Comparison of ENCODE assay signal across 1 cellular context in genomic region chr11:47431356-47432083, GRCh38.
TF ChIP-seq lines count a peak whose summit lies in the region.

No MANE protein-coding gene starts in this region.

TF ChIP-seq in HepG2, 621 proteins besides CTCF, POLR2A, EP300 and RAD21 (continued from another document and continues in another):
- TF ChIP-seq HNF1A (IDR thresholded peaks at IDR 0.05; ENCODE audit: low read depth) (no peak), HNF1A (CRISPR knock-in tag; IDR thresholded peaks at IDR 0.05; ENCODE audit: borderline replicate concordance) (no peak), CSRNP2 (CRISPR knock-in tag; conservative IDR thresholded peaks at IDR 0.05; ENCODE audit: low read depth) (no peak), SETDB1 (CRISPR knock-in tag; IDR thresholded peaks at IDR 0.05; ENCODE audit: borderline replicate concordance) (no peak), ZMAT3 (CRISPR knock-in tag; conservative IDR thresholded peaks at IDR 0.05) (no peak), PAX8 (CRISPR knock-in tag; IDR thresholded peaks at IDR 0.05; ENCODE audit: borderline replicate concordance) (no peak), ZFP36 (IDR thresholded peaks at IDR 0.05; ENCODE audit: borderline replicate concordance, low read depth, low read length, partially characterized antibody) (no peak), ARID5B (CRISPR knock-in tag; IDR thresholded peaks at IDR 0.05) (0 out of 2 replicates have a peak, but pooled peaks have one; percentile 41), KIAA2018 (CRISPR knock-in tag; IDR thresholded peaks at IDR 0.05; ENCODE audit: borderline replicate concordance) (no peak), NFKB2 (CRISPR knock-in tag; IDR thresholded peaks at IDR 0.05; ENCODE audit: borderline replicate concordance) (no peak), ZNF782 (CRISPR knock-in tag; IDR thresholded peaks at IDR 0.05; ENCODE audit: borderline replicate concordance) (no peak), ZBTB34 (CRISPR knock-in tag; IDR thresholded peaks at IDR 0.05) (0 out of 2 replicates have a peak, but pooled peaks have one; percentile 31), ZNF674 (CRISPR knock-in tag; IDR thresholded peaks at IDR 0.05; ENCODE audit: low read depth) (no peak), ZBTB14 (CRISPR knock-in tag; IDR thresholded peaks at IDR 0.05) (no peak), E2F5 (CRISPR knock-in tag; conservative IDR thresholded peaks at IDR 0.05) (no peak), WIZ (CRISPR knock-in tag; IDR thresholded peaks at IDR 0.05) (no peak), TARDBP (CRISPR knock-in tag; IDR thresholded peaks at IDR 0.05) (no peak; the same call in 1 of the 2 replicates), IKZF4 (CRISPR knock-in tag; IDR thresholded peaks at IDR 0.05; ENCODE audit: borderline replicate concordance, low read depth, not compliant biosample characterization) (no peak), KLF9 (CRISPR knock-in tag; IDR thresholded peaks at IDR 0.05; ENCODE audit: low read depth) (no peak), ZNF512 (CRISPR knock-in tag; IDR thresholded peaks at IDR 0.05) (no peak), CREM (IDR thresholded peaks at IDR 0.05) (no peak; the same call in 1 of the 2 replicates), CREM (CRISPR knock-in tag; IDR thresholded peaks at IDR 0.05) (no peak), ZNF784 (CRISPR knock-in tag; IDR thresholded peaks at IDR 0.05; ENCODE audit: borderline replicate concordance) (no peak), EED (CRISPR knock-in tag; IDR thresholded peaks at IDR 0.05) (no peak), ZNF780A (CRISPR knock-in tag; IDR thresholded peaks at IDR 0.05) (no peak), GATAD2A (CRISPR knock-in tag; IDR thresholded peaks at IDR 0.05) (peak; percentile 40; the same call in 1 of the 2 replicates), ZFAT (CRISPR knock-in tag; conservative IDR thresholded peaks at IDR 0.05) (no peak), BCL6 (CRISPR knock-in tag; IDR thresholded peaks at IDR 0.05) (0 out of 2 replicates have a peak, but pooled peaks have one; percentile 19), ATF7 (IDR thresholded peaks at IDR 0.05) (0 out of 2 replicates have a peak, but pooled peaks have one; percentile 4), ATF7 (CRISPR knock-in tag; IDR thresholded peaks at IDR 0.05) (no peak), MED1 (CRISPR knock-in tag; IDR thresholded peaks at IDR 0.05) (no peak), ARNT2 (CRISPR knock-in tag; IDR thresholded peaks at IDR 0.05; ENCODE audit: low read depth) (no peak), ZNF234 (CRISPR knock-in tag; conservative IDR thresholded peaks at IDR 0.05) (no peak)
